24 cellular contexts compared by ENCODE assay signal in the genomic region with DNA sequence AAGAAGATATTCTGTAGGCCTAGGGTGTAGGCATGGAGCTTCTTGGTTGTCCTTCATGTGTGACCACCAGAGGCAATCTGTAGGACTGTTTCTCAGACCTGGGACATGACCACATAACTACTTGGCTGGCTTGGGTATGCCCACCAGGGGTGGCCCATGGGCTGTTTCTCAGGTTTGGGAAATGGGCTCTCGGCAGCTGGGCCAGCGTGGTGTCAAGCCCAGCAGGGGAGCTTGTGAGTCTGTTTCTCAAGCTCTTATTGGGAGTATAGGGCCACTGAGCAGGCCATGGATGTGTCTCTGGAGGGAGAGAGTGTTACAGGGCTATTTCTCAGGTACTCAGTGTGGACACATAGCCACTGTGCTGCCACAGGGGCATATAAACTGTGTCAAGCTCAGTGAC. TPM values are rescaled to one million over a fixed set of nuclear protein-coding genes. Genes with fewer than 3 reads are reported as not detected.
DNase-seq lines count a peak whose midpoint lies in the region; ATAC-seq, FAIRE-seq and TF ChIP-seq lines count a peak whose summit lies in the region.
"Had no signal": no experiment of that assay in that cellular context is flagged by ENCODE, and none has a peak within 500 bp of the region (broad histone marks: within the 10 kb centered on the region; RNA-seq: fewer than 3 reads in every experiment).

No MANE protein-coding gene starts in this region.

- H3K4me1 Mint-ChIP-seq in stimulated activated memory B cell treated with anti-CD40 and anti-IgM and Interleukin-4, amounts not matched to agents 10 μg/mL and 1 μg/mL and 100 μg/mL, for 72 hours, result no peaks in the 10 kb centered on the region

- ATAC-seq in RWPE2 (ENCODE audit: low read depth) (no peak), GM21390 (IDR thresholded peaks at IDR 0.05; ENCODE audit: unreplicated experiment) (no peak)
- peak; percentile 24 for ATAC-seq in stimulated activated memory B cell treated with anti-CD40 and anti-IgM and Interleukin-4, amounts not matched to agents 10 μg/mL and 1 μg/mL and 100 μg/mL, for 72 hours
- ATAC-seq in activated naive CD4-positive, alpha-beta T cell treated with anti-CD3 and anti-CD28 coated beads, Interleukin-2, amount 50 U/mL, for 72 hours, result no peak
- ATAC-seq: CD8-positive, alpha-beta T cell had no signal

- CTCF ChIA-PET in OCI-LY7 (lab: Charles Lee; ENCODE audit: unreplicated experiment), result no interaction called here

- H3K4me2 ChIP-seq in OCI-LY7 (ENCODE audit: low read length), result no peak overlapping the region
- H3K4me2 ChIP-seq: BLaER1 had no signal

- H3K27ac ChIP-seq in C4-2B (peak overlapping the region; percentile 92), RWPE2 (ENCODE audit: poor library complexity, severe bottlenecking) (no peak overlapping the region), kidney (ENCODE audit: low read depth in 2 of 2, low read length in 2 of 2) (no peak overlapping the region), OCI-LY7 (ENCODE audit: low read depth, low read length, poor library complexity, severe bottlenecking) (no peak overlapping the region)
- H3K27ac ChIP-seq: BLaER1 had no signal

- no peak for FAIRE-seq in kidney (lab: Jason Lieb, UNC)
- FAIRE-seq: A204.1, G401.6, GM12891, GM19239 had no signal

- H3K9me3 ChIP-seq in RWPE2 (ENCODE audit: severe bottlenecking), result no peaks in the 10 kb centered on the region
- no peaks in the 10 kb centered on the region for H3K9me3 ChIP-seq in kidney (ENCODE audit: control insufficient read depth in 1 of 2, low read length in 2 of 2)
- no peaks in the 10 kb centered on the region for H3K9me3 ChIP-seq in OCI-LY7 (ENCODE audit: low read length)
- H3K9me3 ChIP-seq: BE2C, BLaER1 had no signal

- POLR2A ChIA-PET in OCI-LY7 (lab: Charles Lee), result no interaction called here

- no peaks in the 10 kb centered on the region for H3K4me1 ChIP-seq in RWPE2 (ENCODE audit: insufficient read depth, poor library complexity, severe bottlenecking)
- no peaks in the 10 kb centered on the region for H3K4me1 ChIP-seq in kidney (ENCODE audit: control insufficient read depth in 1 of 2, insufficient read depth in 1 of 2, low read depth in 1 of 2, low read length in 2 of 2)
- H3K4me1 ChIP-seq in OCI-LY7 (ENCODE audit: insufficient read depth, low read length, poor library complexity, severe bottlenecking), result no peaks in the 10 kb centered on the region
- H3K4me1 ChIP-seq: BLaER1 had no signal

- H3K9ac ChIP-seq in kidney (ENCODE audit: low read length in 2 of 2), result no peak overlapping the region
- H3K9ac ChIP-seq: BLaER1 had no signal

- H3K9me2 ChIP-seq in OCI-LY7 (ENCODE audit: insufficient read depth, low read length), result no peaks in the 10 kb centered on the region

- DNase-seq in RWPE2 (ENCODE audit: low spot score) (peak; percentile 67), kidney (peak; percentile 54), OCI-LY7 (ENCODE audit: low spot score) (no peak), SHP77 (lab: John Stamatoyannopoulos, UW) (no peak)
- no peak for DNase-seq in activated naive CD4-positive, alpha-beta T cell treated with anti-CD3 and anti-CD28 coated beads, Interleukin-2, amount 50 U/mL, for 72 hours (ENCODE audit: low spot score in 2 of 2)
- DNase-seq: 8988T; ACHN; C1 segment of cervical spinal cord; CD4-positive, alpha-beta T cell; CD8-positive, alpha-beta T cell; DMS 273 treated with DMSO at 0.1 percent for 48 hours; DMS79 treated with DMSO at 0.1 percent for 48 hours; GF-D8 had no signal

- intact Hi-C loops in kidney (cut with DNase I), result no loop called here
- intact Hi-C loops in OCI-LY7 (cut with micrococcal nuclease; ENCODE audit: unreplicated experiment), result loop anchor here (10.0 kb wide), 1 partner anchor 704 kb away; no protein-coding TSS in a partner anchor

- H3K36me3 Mint-ChIP-seq in stimulated activated memory B cell treated with anti-CD40 and anti-IgM and Interleukin-4, amounts not matched to agents 10 μg/mL and 1 μg/mL and 100 μg/mL, for 72 hours, result no peaks in the 10 kb centered on the region
- no peaks in the 10 kb centered on the region for H3K36me3 Mint-ChIP-seq in activated naive CD4-positive, alpha-beta T cell treated with anti-CD3 and anti-CD28 coated beads, Interleukin-2, amount 50 U/mL, for 72 hours
- H3K36me3 Mint-ChIP-seq: CD8-positive, alpha-beta T cell had no signal

- H3K79me2 ChIP-seq in OCI-LY7 (ENCODE audit: insufficient read depth, low read depth, low read length), result no peaks in the 10 kb centered on the region

- no peak overlapping the region for H3K27ac Mint-ChIP-seq in stimulated activated memory B cell treated with anti-CD40 and anti-IgM and Interleukin-4, amounts not matched to agents 10 μg/mL and 1 μg/mL and 100 μg/mL, for 72 hours
- no peak overlapping the region for H3K27ac Mint-ChIP-seq in activated naive CD4-positive, alpha-beta T cell treated with anti-CD3 and anti-CD28 coated beads, Interleukin-2, amount 50 U/mL, for 72 hours
- H3K27ac Mint-ChIP-seq: CD4-positive, alpha-beta T cell; CD8-positive, alpha-beta T cell had no signal

- H2AFZ ChIP-seq in OCI-LY7 (ENCODE audit: low read length), result no peak overlapping the region

- no peaks in the 10 kb centered on the region for H3K9me3 Mint-ChIP-seq in stimulated activated memory B cell treated with anti-CD40 and anti-IgM and Interleukin-4, amounts not matched to agents 10 μg/mL and 1 μg/mL and 100 μg/mL, for 72 hours
- H3K9me3 Mint-ChIP-seq in activated naive CD4-positive, alpha-beta T cell treated with anti-CD3 and anti-CD28 coated beads, Interleukin-2, amount 50 U/mL, for 72 hours, result no peaks in the 10 kb centered on the region
- H3K9me3 Mint-ChIP-seq: CD4-positive, alpha-beta T cell; CD8-positive, alpha-beta T cell had no signal

- peaks cover 28% of the 10 kb centered on the region for H3K27me3 ChIP-seq in RWPE2 (ENCODE audit: insufficient read depth, poor library complexity, severe bottlenecking)
- H3K27me3 ChIP-seq: BLaER1 had no signal

- H3K36me3 ChIP-seq in RWPE2 (ENCODE audit: low read depth) (no peaks in the 10 kb centered on the region), kidney (ENCODE audit: control insufficient read depth in 1 of 2, insufficient read depth in 2 of 2, low read length in 2 of 2) (no peaks in the 10 kb centered on the region), OCI-LY7 (ENCODE audit: insufficient read depth, low read length) (no peaks in the 10 kb centered on the region)
- H3K36me3 ChIP-seq: BE2C, BLaER1 had no signal

- peaks cover 63% of the 10 kb centered on the region for H3K27me3 Mint-ChIP-seq in stimulated activated memory B cell treated with anti-CD40 and anti-IgM and Interleukin-4, amounts not matched to agents 10 μg/mL and 1 μg/mL and 100 μg/mL, for 72 hours

- H3K4me3 ChIP-seq in RWPE2 (ENCODE audit: severe bottlenecking) (no peak overlapping the region), kidney (ENCODE audit: low read length in 2 of 2) (no peak overlapping the region), OCI-LY7 (ENCODE audit: low read depth, low read length, poor library complexity, severe bottlenecking) (no peak overlapping the region)
- H3K4me3 ChIP-seq: BLaER1 had no signal

- H3K4me3 Mint-ChIP-seq in stimulated activated memory B cell treated with anti-CD40 and anti-IgM and Interleukin-4, amounts not matched to agents 10 μg/mL and 1 μg/mL and 100 μg/mL, for 72 hours, result no peak overlapping the region
- H3K4me3 Mint-ChIP-seq: CD4-positive, alpha-beta T cell; CD8-positive, alpha-beta T cell had no signal

- no TSS peak for BruUV-seq in OCI-LY7 (replicated peaks; lab: Mats Ljungman, UMichigan)

- H4K20me1 ChIP-seq in OCI-LY7 (ENCODE audit: insufficient read depth, low read length), result no peaks in the 10 kb centered on the region
- H4K20me1 ChIP-seq: BLaER1 had no signal

- TF ChIP-seq CTCF in C4-2B (conservative IDR thresholded peaks at IDR 0.05), result no peak; the same call in 1 of the 2 replicates
- TF ChIP-seq CTCF in RWPE2 (IDR thresholded peaks at IDR 0.05; ENCODE audit: poor library complexity, severe bottlenecking), result no peak
- no peak for TF ChIP-seq CTCF in kidney (IDR thresholded peaks at IDR 0.05; ENCODE audit: borderline replicate concordance, extremely low read depth, insufficient read depth)
- TF ChIP-seq CTCF in OCI-LY7 (conservative IDR thresholded peaks at IDR 0.05; ENCODE audit: low read length), result no peak

RNA-seq across cellular contexts. Expression of a gene that starts 2.5 kb away (rescaled TPM):
- total RNA-seq in kidney (0.16 TPM), OCI-LY7 (2022) (not detected in 2 replicates)
- polyA plus RNA-seq in kidney (ENCODE audit: insufficient read depth, low read depth, low replicate concordance), result 0.80 TPM
- total RNA-seq in OCI-LY7 (2014; rRNA removed; shearing (Covaris generic)), result not detected in 2 replicates
- total RNA-seq in activated naive CD4-positive, alpha-beta T cell treated with anti-CD3 and anti-CD28 coated beads, Interleukin-2, amount 50 U/mL, for 72 hours, result not detected
- total RNA-seq: A673; CD4-positive, alpha-beta T cell; CD8-positive, alpha-beta T cell had no signal
- polyA plus RNA-seq: AG04450 had no signal

RNA-seq across cellular contexts. Expression of a gene that starts 11.8 kb away (rescaled TPM):
- total RNA-seq in kidney, result not detected
- polyA plus RNA-seq in kidney (ENCODE audit: insufficient read depth, low read depth, low replicate concordance), result not detected
- total RNA-seq in OCI-LY7 (2014; rRNA removed; shearing (Covaris generic)), result not detected in 2 replicates
- not detected in 2 replicates for total RNA-seq in OCI-LY7 (2022)
- not detected for total RNA-seq in activated naive CD4-positive, alpha-beta T cell treated with anti-CD3 and anti-CD28 coated beads, Interleukin-2, amount 50 U/mL, for 72 hours
- total RNA-seq: CD4-positive, alpha-beta T cell; CD8-positive, alpha-beta T cell had no signal
- polyA plus RNA-seq: AG04450 had no signal

RNA-seq across cellular contexts. Expression of a gene that starts 35.7 kb away (rescaled TPM):
- total RNA-seq in kidney, result 3,615 TPM
- polyA plus RNA-seq in kidney (ENCODE audit: insufficient read depth, low read depth, low replicate concordance), result 105 TPM
- total RNA-seq in OCI-LY7 (2014; rRNA removed; shearing (Covaris generic)), result not detected in 2 replicates
- not detected in 2 replicates for total RNA-seq in OCI-LY7 (2022)
- not detected for total RNA-seq in activated naive CD4-positive, alpha-beta T cell treated with anti-CD3 and anti-CD28 coated beads, Interleukin-2, amount 50 U/mL, for 72 hours
- total RNA-seq: A673; CD4-positive, alpha-beta T cell; CD8-positive, alpha-beta T cell had no signal
- polyA plus RNA-seq: AG04450 had no signal

RNA-seq across cellular contexts. Expression of a gene that starts 43.9 kb away (rescaled TPM):
- total RNA-seq in kidney, result 8.7 TPM
- polyA plus RNA-seq in kidney (ENCODE audit: insufficient read depth, low read depth, low replicate concordance), result not detected
- total RNA-seq in OCI-LY7 (2014; rRNA removed; shearing (Covaris generic)), result not detected in 2 replicates
- total RNA-seq in OCI-LY7 (2022), result not detected in 2 replicates
- total RNA-seq in activated naive CD4-positive, alpha-beta T cell treated with anti-CD3 and anti-CD28 coated beads, Interleukin-2, amount 50 U/mL, for 72 hours, result not detected
- total RNA-seq: A673; CD4-positive, alpha-beta T cell; CD8-positive, alpha-beta T cell had no signal
- polyA plus RNA-seq: AG04450 had no signal

Comparison
In these comparisons a context has a peak if more than half of its experiments do, and no peak if none do; other contexts are left out.
1. DNase-seq: peak in RWPE2 (single experiment) and kidney (single experiment); none in OCI-LY7 (single experiment), SHP77 (0 of 2) and activated naive CD4-positive, alpha-beta T cell treated with anti-CD3 and anti-CD28 coated beads, Interleukin-2, amount 50 U/mL, for 72 hours (0 of 2).
2. RNA of a gene that starts 35.7 kb away (total RNA-seq): 3,615 TPM in kidney (single experiment); not detected in OCI-LY7 and not detected in activated naive CD4-positive, alpha-beta T cell treated with anti-CD3 and anti-CD28 coated beads, Interleukin-2, amount 50 U/mL, for 72 hours; every median in the first group is over 1,000 times any median in the second.